Comparison of ENCODE assay signal across 14 cellular contexts in genomic region chr22:28008649-28009048, GRCh38.
A peak's percentile ranks its signal among the peaks of the same experiment; 100 is the strongest.
DNase-seq lines count a peak whose midpoint lies in the region; ATAC-seq, FAIRE-seq and TF ChIP-seq lines count a peak whose summit lies in the region.
"Had no signal": no experiment of that assay in that cellular context is flagged by ENCODE, and none has a peak within 500 bp of the region (broad histone marks: within the 10 kb centered on the region; RNA-seq: fewer than 3 reads in every experiment).

No MANE protein-coding gene starts in this region.

- TF ChIP-seq EP300 in gastroesophageal sphincter (IDR thresholded peaks at IDR 0.05) (no peak), transverse colon (IDR thresholded peaks at IDR 0.05; ENCODE audit: low read depth) (no peak)

- 65 to 76% methylated on average over 2 to 3 of the region's 5 CpGs for WGBS in gastroesophageal sphincter (ENCODE audit: low coverage in 1 of 2), 2 donors
- 80 to 82% methylated on average over 3 to 5 of the region's 5 CpGs for WGBS in transverse colon (ENCODE audit: low coverage in 1 of 2), 2 donors

- H3K27me3 ChIP-seq in astrocyte (ENCODE audit: insufficient read depth, low read length) (no peaks in the 10 kb centered on the region), gastroesophageal sphincter (no peaks in the 10 kb centered on the region), osteoblast (ENCODE audit: insufficient read depth, low read length) (no peaks in the 10 kb centered on the region), transverse colon (no peaks in the 10 kb centered on the region)
- H3K27me3 ChIP-seq: BLaER1 treated with 17β-estradiol and CSF1 and Interleukin-3, amounts not matched to agents 10 nM and 100 nM had no signal

- peaks cover 20% of the 10 kb centered on the region for H3K4me1 Mint-ChIP-seq in astrocyte (ENCODE audit: low read depth, unreplicated experiment)
- H3K4me1 Mint-ChIP-seq: CD4-positive, alpha-beta memory T cell; IgD-negative memory B cell had no signal

- peak overlapping the region; percentile 47 for H3K9ac ChIP-seq in astrocyte (ENCODE audit: low read length)
- H3K9ac ChIP-seq: KMS-11 had no signal

- H3K4me2 ChIP-seq in astrocyte (ENCODE audit: low read length): peak overlapping the region; percentile 47
- no peak overlapping the region for H3K4me2 ChIP-seq in osteoblast (ENCODE audit: insufficient read depth, low read length)
- H3K4me2 ChIP-seq: A549; BLaER1 treated with 17β-estradiol and CSF1 and Interleukin-3, amounts not matched to agents 10 nM and 100 nM; KMS-11; PC-9 had no signal

- peaks cover 10% of the 10 kb centered on the region for H3K27me3 Mint-ChIP-seq in astrocyte (ENCODE audit: low read depth, unreplicated experiment)
- H3K27me3 Mint-ChIP-seq: IgD-negative memory B cell had no signal

- H3K27ac Mint-ChIP-seq in astrocyte (ENCODE audit: unreplicated experiment): peak overlapping the region; percentile 78
- H3K27ac Mint-ChIP-seq: CD4-positive, alpha-beta memory T cell; IgD-negative memory B cell had no signal

- peaks cover 2% of the 10 kb centered on the region for H3K9me3 Mint-ChIP-seq in astrocyte (ENCODE audit: unreplicated experiment)
- H3K9me3 Mint-ChIP-seq: CD4-positive, alpha-beta memory T cell; IgD-negative memory B cell had no signal

- H3K4me3 ChIP-seq in astrocyte (ENCODE audit: insufficient read depth, low read depth, low read length): no peak overlapping the region
- H3K4me3 ChIP-seq in gastroesophageal sphincter: no peak overlapping the region
- no peak overlapping the region for H3K4me3 ChIP-seq in osteoblast (ENCODE audit: insufficient read depth, low read length)
- H3K4me3 ChIP-seq in transverse colon: no peak overlapping the region
- H3K4me3 ChIP-seq: A549; BLaER1 treated with 17β-estradiol and CSF1 and Interleukin-3, amounts not matched to agents 10 nM and 100 nM; HAP-1; PC-9 had no signal

- H3K36me3 ChIP-seq in astrocyte (ENCODE audit: insufficient read depth, low read length) (no peaks in the 10 kb centered on the region), gastroesophageal sphincter (peaks cover 0 to 32% of the 10 kb centered on the region in 2 donors), osteoblast (ENCODE audit: insufficient read depth, low read length) (no peaks in the 10 kb centered on the region), transverse colon (no peaks in the 10 kb centered on the region)
- H3K36me3 ChIP-seq: BLaER1 treated with 17β-estradiol and CSF1 and Interleukin-3, amounts not matched to agents 10 nM and 100 nM had no signal

- in situ Hi-C loops in transverse colon (cut with MboI; ENCODE audit: low pct_ligation_motif_present in 1 of 4, low pct_unique_long_range_greater_than_20kb in 1 of 4, low sequenced_read_pairs in 3 of 4): loop anchor here in 3 of 4 donors (5.0 to 25.0 kb wide), 2 partner anchors 121 to 829 kb away; no protein-coding TSS in a partner anchor

- ATAC-seq in gastroesophageal sphincter: no peak
- ATAC-seq in HG02623 (IDR thresholded peaks at IDR 0.05; ENCODE audit: unreplicated experiment): no peak

- no peak overlapping the region for H2AFZ ChIP-seq in astrocyte (ENCODE audit: low read depth, low read length)
- H2AFZ ChIP-seq in osteoblast (ENCODE audit: low read length): no peak overlapping the region
- H2AFZ ChIP-seq: PC-9 had no signal

- H4K20me1 ChIP-seq in astrocyte (ENCODE audit: insufficient read depth, low read length) (no peaks in the 10 kb centered on the region), osteoblast (ENCODE audit: insufficient read depth, low read length) (peaks cover 3% of the 10 kb centered on the region)

- TF ChIP-seq CTCF in astrocyte (IDR thresholded peaks at IDR 0.05; ENCODE audit: insufficient read depth, low read depth, low read length) (no peak), gastroesophageal sphincter (IDR thresholded peaks at IDR 0.05) (no peak), osteoblast (IDR thresholded peaks at IDR 0.05; ENCODE audit: extremely low read depth, low read depth, low read length) (no peak), transverse colon (IDR thresholded peaks at IDR 0.05) (no peak)

- DNase-seq in astrocyte (ENCODE audit: low read depth) (no peak), osteoblast (ENCODE audit: insufficient read length, low spot score, missing footprints) (peak; percentile 74), transverse colon (no peak), NCI-H345 treated with DMSO at 0.1 percent for 48 hours (lab: John Stamatoyannopoulos, UW; ENCODE audit: unreplicated experiment) (no peak), SK-N-DZ (ENCODE audit: low spot score) (no peak)

- intact Hi-C loops in transverse colon (cut with DNase I; ENCODE audit: low total_unique reads): loop anchor here (2.0 to 10.0 kb wide), 2 partner anchors 122 to 1254 kb away; no protein-coding TSS in a partner anchor

- H3K4me1 ChIP-seq in astrocyte (ENCODE audit: insufficient read depth, low read length) (peaks cover 21% of the 10 kb centered on the region), gastroesophageal sphincter (peaks cover 0 to 52% (median 16%) of the 10 kb centered on the region in 3 donors), osteoblast (ENCODE audit: insufficient read depth, low read length) (peaks cover 18% of the 10 kb centered on the region), transverse colon (peaks cover 0 to 5% (median 1%) of the 10 kb centered on the region in 4 donors)
- H3K4me1 ChIP-seq: HAP-1 had no signal

- H3K79me2 ChIP-seq in astrocyte (ENCODE audit: insufficient read depth, low read length) (no peaks in the 10 kb centered on the region), osteoblast (ENCODE audit: insufficient read depth, low read length) (no peaks in the 10 kb centered on the region)

- H3K27ac ChIP-seq in astrocyte (ENCODE audit: low read depth, low read length) (peak overlapping the region; percentile 59), gastroesophageal sphincter (peak overlapping the region in 3 of 4 donors; percentile 32 to 65 (median 35)), osteoblast (ENCODE audit: low read depth, low read length) (no peak overlapping the region), transverse colon (peak overlapping the region in 3 of 4 donors; percentile 0 to 22 (median 6))
- H3K27ac ChIP-seq: A549; BLaER1 treated with 17β-estradiol and CSF1 and Interleukin-3, amounts not matched to agents 10 nM and 100 nM; KMS-11; PC-9 had no signal

- H3K36me3 Mint-ChIP-seq in astrocyte (ENCODE audit: low read depth, unreplicated experiment): peaks cover 3% of the 10 kb centered on the region
- H3K36me3 Mint-ChIP-seq: CD4-positive, alpha-beta memory T cell; IgD-negative memory B cell had no signal

- no peak for FAIRE-seq in astrocyte (lab: Jason Lieb, UNC)
- FAIRE-seq: A549 had no signal

- no peak overlapping the region for H3K4me3 Mint-ChIP-seq in astrocyte (ENCODE audit: unreplicated experiment)
- H3K4me3 Mint-ChIP-seq: CD4-positive, alpha-beta memory T cell; IgD-negative memory B cell had no signal

- H3K9me3 ChIP-seq in astrocyte (ENCODE audit: insufficient read depth, low read depth, low read length): no peaks in the 10 kb centered on the region
- H3K9me3 ChIP-seq in gastroesophageal sphincter: no peaks in the 10 kb centered on the region
- no peaks in the 10 kb centered on the region for H3K9me3 ChIP-seq in osteoblast (ENCODE audit: low read depth, low read length)
- H3K9me3 ChIP-seq in transverse colon: no peaks in the 10 kb centered on the region
- H3K9me3 ChIP-seq: A549; BLaER1 treated with 17β-estradiol and CSF1 and Interleukin-3, amounts not matched to agents 10 nM and 100 nM; HAP-1 had no signal

- TF ChIP-seq POLR2A in gastroesophageal sphincter (IDR thresholded peaks at IDR 0.05) (no peak), transverse colon (IDR thresholded peaks at IDR 0.05) (no peak)
